In genomic region chr12:83015390-83016225, GRCh38 we compare ENCODE assay signal across 11 cellular contexts.
DNase-seq lines count a peak whose midpoint lies in the region; ATAC-seq and TF ChIP-seq lines count a peak whose summit lies in the region.
"Had no signal": no experiment of that assay in that cellular context is flagged by ENCODE, and none has a peak within 500 bp of the region (broad histone marks: within the 10 kb centered on the region; RNA-seq: fewer than 3 reads in every experiment).

No MANE protein-coding gene starts in this region.

- peaks cover 3% of the 10 kb centered on the region for H3K4me1 Mint-ChIP-seq in activated CD4-positive, alpha-beta memory T cell treated with anti-CD3 and anti-CD28 coated beads, Interleukin-2, amount 10 ng/mL, durations not matched to agents 7 days and 5 days
- H3K4me1 Mint-ChIP-seq: GM23338 had no signal

- H3K36me3 Mint-ChIP-seq in activated CD4-positive, alpha-beta memory T cell treated with anti-CD3 and anti-CD28 coated beads, Interleukin-2, amount 10 ng/mL, durations not matched to agents 7 days and 5 days (ENCODE audit: low read depth) = peaks cover 2% of the 10 kb centered on the region

- H3K4me3 Mint-ChIP-seq in activated CD4-positive, alpha-beta memory T cell treated with anti-CD3 and anti-CD28 coated beads, Interleukin-2, amount 10 ng/mL, durations not matched to agents 7 days and 5 days = no peak overlapping the region
- H3K4me3 Mint-ChIP-seq: GM23338; T-helper 1 cell treated with Interleukin-12 subunit alpha and Interleukin-12 subunit beta and Interleukin-4 antibody, amounts not matched to agents 30 μg/mL and 1 μg/mL, for 36 hours had no signal

- no peaks in the 10 kb centered on the region for H3K36me3 ChIP-seq in brain microvascular endothelial cell (replicated peaks)
- no peaks in the 10 kb centered on the region for H3K36me3 ChIP-seq in left lung
- H3K36me3 ChIP-seq in upper lobe of right lung = no peaks in the 10 kb centered on the region

- no peaks in the 10 kb centered on the region for H3K27me3 Mint-ChIP-seq in activated CD4-positive, alpha-beta memory T cell treated with anti-CD3 and anti-CD28 coated beads, Interleukin-2, amount 10 ng/mL, durations not matched to agents 7 days and 5 days

- H3K4me1 ChIP-seq in left lung = peaks cover 0 to 9% of the 10 kb centered on the region in 2 donors
- no peaks in the 10 kb centered on the region for H3K4me1 ChIP-seq in upper lobe of right lung

- POLR2A ChIA-PET in activated CD4-positive, alpha-beta memory T cell treated with anti-CD3 and anti-CD28 coated beads, Interleukin-2, amount 10 ng/mL, durations not matched to agents 7 days and 5 days (lab: Charles Lee) = no interaction called here

- peaks cover 6% of the 10 kb centered on the region for H3K9me3 Mint-ChIP-seq in activated CD4-positive, alpha-beta memory T cell treated with anti-CD3 and anti-CD28 coated beads, Interleukin-2, amount 10 ng/mL, durations not matched to agents 7 days and 5 days

- DNase-seq in DMS53 (lab: John Stamatoyannopoulos, UW) (peak; percentile 20), DMS53 treated with DMSO at 0.1 percent for 48 hours (lab: John Stamatoyannopoulos, UW; ENCODE audit: unreplicated experiment) (no peak), brain microvascular endothelial cell (peak; percentile 12), left lung (no peak), upper lobe of right lung (no peak)
- DNase-seq in activated naive CD4-positive, alpha-beta T cell treated with Interleukin-2 at 50 U/mL for 16 hours = no peak
- no peak for DNase-seq in activated CD4-positive, alpha-beta memory T cell treated with anti-CD3 and anti-CD28 coated beads, Interleukin-2, amount 10 ng/mL, durations not matched to agents 7 days and 5 days
- DNase-seq: 8988T had no signal

- H3K4me3 ChIP-seq in brain microvascular endothelial cell (ENCODE audit: low read depth, low read length) (peak overlapping the region; percentile 29), left lung (peak overlapping the region in 1 of 2 donors; percentile 2), upper lobe of right lung (peak overlapping the region; percentile 33)
- H3K4me3 ChIP-seq: GM23338 had no signal

- intact Hi-C loops in left lung (cut with DNase I) = no loop called here
- intact Hi-C loops in upper lobe of right lung (cut with DNase I) = no loop called here

- TF ChIP-seq CTCF in brain microvascular endothelial cell (IDR thresholded peaks at IDR 0.05; ENCODE audit: low read depth, low read length, missing control alignments) (no peak), left lung (IDR thresholded peaks at IDR 0.05) (no peak), upper lobe of right lung (IDR thresholded peaks at IDR 0.05) (no peak)

- in situ Hi-C loops in brain microvascular endothelial cell (cut with HindIII; ENCODE audit: low pct_ligation_motif_present, low sequenced_read_pairs) = no loop called here

- H3K9me3 ChIP-seq in left lung = peaks cover 0 to 4% of the 10 kb centered on the region in 2 donors
- H3K9me3 ChIP-seq in upper lobe of right lung = no peaks in the 10 kb centered on the region

- no peak overlapping the region for H3K27ac Mint-ChIP-seq in activated CD4-positive, alpha-beta memory T cell treated with anti-CD3 and anti-CD28 coated beads, Interleukin-2, amount 10 ng/mL, durations not matched to agents 7 days and 5 days
- H3K27ac Mint-ChIP-seq: GM23338; T-helper 1 cell treated with Interleukin-12 subunit alpha and Interleukin-12 subunit beta and Interleukin-4 antibody, amounts not matched to agents 30 μg/mL and 1 μg/mL, for 36 hours had no signal

- ATAC-seq in left lung (peak; percentile 38), upper lobe of right lung (peak; percentile 38), HG03196 (IDR thresholded peaks at IDR 0.05; ENCODE audit: unreplicated experiment) (no peak)
- ATAC-seq: GM23338 had no signal

- H3K27me3 ChIP-seq in brain microvascular endothelial cell (replicated peaks) = no peaks in the 10 kb centered on the region
- no peaks in the 10 kb centered on the region for H3K27me3 ChIP-seq in left lung
- no peaks in the 10 kb centered on the region for H3K27me3 ChIP-seq in upper lobe of right lung

- H3K27ac ChIP-seq in brain microvascular endothelial cell = no peak overlapping the region
- peak overlapping the region; percentile 39 to 65 for H3K27ac ChIP-seq in left lung
- no peak overlapping the region for H3K27ac ChIP-seq in upper lobe of right lung

- CTCF ChIA-PET in activated CD4-positive, alpha-beta memory T cell treated with anti-CD3 and anti-CD28 coated beads, Interleukin-2, amount 10 ng/mL, durations not matched to agents 7 days and 5 days (lab: Charles Lee) = no interaction called here

Comparison
In these comparisons a context has a peak if more than half of its experiments do, and no peak if none do; other contexts are left out.
1. DNase-seq: peak in DMS53 (single experiment) and brain microvascular endothelial cell (single experiment); none in DMS53 treated with DMSO at 0.1 percent for 48 hours (single experiment), left lung (0 of 2), upper lobe of right lung (single experiment), activated naive CD4-positive, alpha-beta T cell treated with Interleukin-2 at 50 U/mL for 16 hours (single experiment) and activated CD4-positive, alpha-beta memory T cell treated with anti-CD3 and anti-CD28 coated beads, Interleukin-2, amount 10 ng/mL, durations not matched to agents 7 days and 5 days (single experiment).
2. H3K27ac ChIP-seq: peak in left lung (2 of 2); none in brain microvascular endothelial cell (single experiment) and upper lobe of right lung (single experiment).